18 cellular contexts compared by ENCODE assay signal in genomic region chr9:111258209-111258877, GRCh38.
DNase-seq lines count a peak whose midpoint lies in the region; ATAC-seq and TF ChIP-seq lines count a peak whose summit lies in the region.
"Had no signal": no experiment of that assay in that cellular context is flagged by ENCODE, and none has a peak within 500 bp of the region (broad histone marks: within the 10 kb centered on the region; RNA-seq: fewer than 3 reads in every experiment).

No MANE protein-coding gene starts in this region.

- no peak overlapping the region for H2BK5ac ChIP-seq in IMR-90 (ENCODE audit: low read depth, low read length, poor library complexity, severe bottlenecking)

- no peak overlapping the region for H3K9ac ChIP-seq in IMR-90 (ENCODE audit: low read depth, low read length)
- H3K9ac ChIP-seq: KMS-11 had no signal

- TF ChIP-seq POLR2A in IMR-90 (IDR thresholded peaks at IDR 0.05; ENCODE audit: low read depth, low read length) (no peak), sigmoid colon (IDR thresholded peaks at IDR 0.05) (no peak)

- no peak overlapping the region for H2AK9ac ChIP-seq in IMR-90 (replicated peaks; ENCODE audit: low read depth, low read length, poor library complexity)

- H3K79me1 ChIP-seq in IMR-90 (ENCODE audit: low read depth in 1 of 2, low read length in 2 of 2), result no peaks in the 10 kb centered on the region

- H3K23ac ChIP-seq in IMR-90 (ENCODE audit: low read depth, low read length), result no peak overlapping the region

- H3K4me1 ChIP-seq in IMR-90 (ENCODE audit: control insufficient read depth, insufficient read depth, low read length) (no peaks in the 10 kb centered on the region), sigmoid colon (no peaks in the 10 kb centered on the region)
- H3K4me1 ChIP-seq: BE2C, Caco-2, HAP-1 had no signal

- DNase-seq in COLO829 (ENCODE audit: low spot score), result peak; percentile 6
- DNase-seq in IMR-90, result no peak
- no peak for DNase-seq in left colon
- peak; percentile 64 for DNase-seq in sigmoid colon
- DNase-seq in foreskin fibroblast, result no peak
- no peak for DNase-seq in NOMO-1 treated with DMSO at 0.1 percent for 48 hours (lab: John Stamatoyannopoulos, UW; ENCODE audit: unreplicated experiment)
- DNase-seq in NCI-H526 (lab: John Stamatoyannopoulos, UW), result no peak
- DNase-seq: ACHN; BE2C; C1 segment of cervical spinal cord; Caco-2; CD4-positive, CD25-positive, alpha-beta regulatory T cell; CD8-positive, alpha-beta memory T cell; GOT3 had no signal

- H3K4me3 ChIP-seq in IMR-90 (ENCODE audit: insufficient read depth, low read depth, low read length), result no peak overlapping the region
- H3K4me3 ChIP-seq in sigmoid colon, result no peak overlapping the region
- H3K4me3 ChIP-seq in foreskin fibroblast (ENCODE audit: low read depth in 1 of 2, low read length in 2 of 2), result no peak overlapping the region
- H3K4me3 ChIP-seq: HAP-1 had no signal

- peak; percentile 17; the same call in 1 of the 2 replicates for ATAC-seq in IMR-90 (ENCODE audit: low read depth)
- peak; percentile 56 for ATAC-seq in left colon
- no peak for ATAC-seq in GM21515 (IDR thresholded peaks at IDR 0.05; ENCODE audit: unreplicated experiment)

- no peak for TF ChIP-seq RAD21 in IMR-90 (IDR thresholded peaks at IDR 0.05; ENCODE audit: low read length)

- H3K56ac ChIP-seq in IMR-90 (ENCODE audit: extremely low read depth, insufficient read depth, low read length), result no peak overlapping the region

- dilution Hi-C loops in IMR-90 (cut with HindIII; ENCODE audit: low sequenced_read_pairs, unreplicated experiment), result no loop called here

- H3K27me3 ChIP-seq in IMR-90 (ENCODE audit: control insufficient read depth, insufficient read depth, low read length), result no peaks in the 10 kb centered on the region
- no peaks in the 10 kb centered on the region for H3K27me3 ChIP-seq in sigmoid colon
- H3K27me3 ChIP-seq: BE2C had no signal

- BruUV-seq in IMR-90 (replicated peaks; lab: Mats Ljungman, UMichigan), result no TSS peak

- in situ Hi-C loops in IMR-90 (cut with MboI; ENCODE audit: low sequenced_read_pairs), result no loop called here

- H3K18ac ChIP-seq in IMR-90 (ENCODE audit: low read depth, low read length), result no peak overlapping the region

- no peak overlapping the region for H3K4me2 ChIP-seq in IMR-90 (ENCODE audit: low read depth, low read length)
- H3K4me2 ChIP-seq: KMS-11 had no signal

- no CpG with 5 or more reads among the region's 1 CpG for WGBS in IMR-90 (ENCODE audit: extremely low coverage in 2 of 2, insufficient read length in 1 of 2), 2 experiments
- 18 to 46% methylated on average over 1 of the region's 1 CpG for WGBS in sigmoid colon, 2 donors

- no peak overlapping the region for H3K4ac ChIP-seq in IMR-90 (ENCODE audit: low read depth, low read length)

- CTCF ChIA-PET in IMR-90 (lab: Yijun Ruan, JAX), result no interaction called here

- H2BK120ac ChIP-seq in IMR-90 (ENCODE audit: low read depth, low read length), result no peak overlapping the region

- H4K5ac ChIP-seq in IMR-90 (ENCODE audit: low read depth, low read length), result no peak overlapping the region

- no peak for TF ChIP-seq EP300 in sigmoid colon (IDR thresholded peaks at IDR 0.05)

- no peak overlapping the region; the same call in 1 of the 2 replicates for H3K14ac ChIP-seq in IMR-90 (replicated peaks; ENCODE audit: low read depth, low read length)

- no peak overlapping the region for H2AK5ac ChIP-seq in IMR-90 (ENCODE audit: low read depth, low read length)

- no peaks in the 10 kb centered on the region for H3K36me3 ChIP-seq in IMR-90 (ENCODE audit: control insufficient read depth, insufficient read depth, low read length)
- H3K36me3 ChIP-seq in sigmoid colon, result no peaks in the 10 kb centered on the region
- H3K36me3 ChIP-seq: BE2C, HAP-1 had no signal

- no peak overlapping the region for H4K8ac ChIP-seq in IMR-90 (ENCODE audit: low read depth in 2 of 2, low read length in 2 of 2)

- no peak for TF ChIP-seq CTCF in IMR-90 (conservative IDR thresholded peaks at IDR 0.05; ENCODE audit: low read depth, low read length)
- no peak for TF ChIP-seq CTCF in sigmoid colon (IDR thresholded peaks at IDR 0.05)
- no peak for TF ChIP-seq CTCF in foreskin fibroblast (IDR thresholded peaks at IDR 0.05; ENCODE audit: low read depth, low read length)

- H3K9me3 ChIP-seq in IMR-90 (ENCODE audit: control insufficient read depth, insufficient read depth, low read length), result no peaks in the 10 kb centered on the region
- H3K9me3 ChIP-seq in sigmoid colon, result no peaks in the 10 kb centered on the region
- H3K9me3 ChIP-seq: BE2C, Caco-2, HAP-1 had no signal

- no peak overlapping the region for H2BK20ac ChIP-seq in IMR-90 (ENCODE audit: low read depth, low read length)

- POLR2A ChIA-PET in IMR-90 (lab: Charles Lee; ENCODE audit: unreplicated experiment), result no interaction called here

- H4K20me1 ChIP-seq in IMR-90 (ENCODE audit: insufficient read depth, low read length), result no peaks in the 10 kb centered on the region

- H3K9me1 ChIP-seq in IMR-90 (ENCODE audit: insufficient read depth, low read length), result no peaks in the 10 kb centered on the region; the same call in 1 of the 2 replicates

- no peak overlapping the region for H2BK15ac ChIP-seq in IMR-90 (ENCODE audit: low read depth, low read length)

- intact Hi-C loops in IMR-90 (cut with micrococcal nuclease), result no loop called here
- intact Hi-C loops in left colon (cut with DNase I, micrococcal nuclease), result no loop called here
- intact Hi-C loops in sigmoid colon (cut with DNase I), result no loop called here

- H4K91ac ChIP-seq in IMR-90 (ENCODE audit: insufficient read depth, low read depth, low read length), result no peak overlapping the region

- H3K27ac ChIP-seq in IMR-90 (ENCODE audit: insufficient read depth, low read length) (no peak overlapping the region), sigmoid colon (peak overlapping the region in 2 of 4 donors; percentile 2 to 7)
- H3K27ac ChIP-seq: HL-60, KMS-11 had no signal

- no peak overlapping the region for H2AFZ ChIP-seq in IMR-90 (replicated peaks; ENCODE audit: low read length, poor library complexity)

TF ChIP-seq in IMR-90, 13 proteins besides CTCF, POLR2A, EP300 and RAD21:
- TF ChIP-seq MAFK (IDR thresholded peaks at IDR 0.05; ENCODE audit: low read depth, low read length) (peak; percentile 37; the same call in 1 of the 2 replicates), CEBPB (IDR thresholded peaks at IDR 0.05; ENCODE audit: low read depth, low read length) (no peak), RCOR1 (IDR thresholded peaks at IDR 0.05; ENCODE audit: insufficient replicate concordance, low read length) (no peak), USF2 (IDR thresholded peaks at IDR 0.05; ENCODE audit: low read depth, low read length) (no peak)

Comparison
In these comparisons a context has a peak if more than half of its experiments do, and no peak if none do; other contexts are left out.
1. DNase-seq: peak in COLO829 (single experiment) and sigmoid colon (single experiment); none in IMR-90 (single experiment), left colon (0 of 2), foreskin fibroblast (0 of 2), NOMO-1 treated with DMSO at 0.1 percent for 48 hours (single experiment) and NCI-H526 (0 of 2).